Comparison of ENCODE assay signal across 1 cellular context in genomic region chr11:705646-706438, GRCh38.
TF ChIP-seq lines count a peak whose summit lies in the region.

Gene EPS8L2, plus strand, starts transcription at chr11:706231. Its CDS starts 3,177 bp downstream, at chr11:709408.

TF ChIP-seq in HepG2, 621 proteins besides CTCF, POLR2A, EP300 and RAD21 (continued from another document and continues in another):
- no peak for TF ChIP-seq ARID5B (CRISPR knock-in tag; IDR thresholded peaks at IDR 0.05)
- TF ChIP-seq ZNF563 (CRISPR knock-in tag; IDR thresholded peaks at IDR 0.05), result no peak
- no peak for TF ChIP-seq PRDM4 (CRISPR knock-in tag; IDR thresholded peaks at IDR 0.05; ENCODE audit: borderline replicate concordance)
- TF ChIP-seq ZKSCAN1 (IDR thresholded peaks at IDR 0.05; ENCODE audit: low read length), result no peak
- TF ChIP-seq ZFP82 (CRISPR knock-in tag; IDR thresholded peaks at IDR 0.05; ENCODE audit: borderline replicate concordance), result no peak
- peak; percentile 17; the same call in 1 of the 2 replicates for TF ChIP-seq ZNF441 (CRISPR knock-in tag; IDR thresholded peaks at IDR 0.05; ENCODE audit: borderline replicate concordance)
- TF ChIP-seq ZNF367 (CRISPR knock-in tag; IDR thresholded peaks at IDR 0.05; ENCODE audit: borderline replicate concordance), result no peak
- TF ChIP-seq ZNF513 (CRISPR knock-in tag; conservative IDR thresholded peaks at IDR 0.05), result no peak
- TF ChIP-seq BHLHE40 (IDR thresholded peaks at IDR 0.05; ENCODE audit: low read length), result no peak
- TF ChIP-seq ZFAT (CRISPR knock-in tag; conservative IDR thresholded peaks at IDR 0.05), result no peak
- TF ChIP-seq ZBTB2 (CRISPR knock-in tag; IDR thresholded peaks at IDR 0.05; ENCODE audit: low read depth), result no peak
- TF ChIP-seq KLF12 (CRISPR knock-in tag; IDR thresholded peaks at IDR 0.05; ENCODE audit: borderline replicate concordance), result no peak
- no peak for TF ChIP-seq ZNF660 (CRISPR knock-in tag; IDR thresholded peaks at IDR 0.05; ENCODE audit: borderline replicate concordance, low read depth)
- no peak for TF ChIP-seq ZNF678 (CRISPR knock-in tag; IDR thresholded peaks at IDR 0.05)
- TF ChIP-seq ZNF543 (CRISPR knock-in tag; IDR thresholded peaks at IDR 0.05), result no peak
- TF ChIP-seq ZNF709 (CRISPR knock-in tag; IDR thresholded peaks at IDR 0.05), result no peak
- no peak for TF ChIP-seq TBL1XR1 (IDR thresholded peaks at IDR 0.05; ENCODE audit: borderline replicate concordance, low read length, partially characterized antibody)
- no peak for TF ChIP-seq ZNF230 (CRISPR knock-in tag; IDR thresholded peaks at IDR 0.05)
- no peak for TF ChIP-seq EED (CRISPR knock-in tag; IDR thresholded peaks at IDR 0.05)
- TF ChIP-seq HCFC1 (IDR thresholded peaks at IDR 0.05; ENCODE audit: low read depth, low read length), result no peak
- no peak for TF ChIP-seq KLF11 (CRISPR knock-in tag; IDR thresholded peaks at IDR 0.05)
- no peak for TF ChIP-seq DNMT3B (CRISPR knock-in tag; conservative IDR thresholded peaks at IDR 0.05)
- TF ChIP-seq KDM6A (CRISPR knock-in tag; IDR thresholded peaks at IDR 0.05; ENCODE audit: low read depth), result no peak
- TF ChIP-seq, protein P1, sequence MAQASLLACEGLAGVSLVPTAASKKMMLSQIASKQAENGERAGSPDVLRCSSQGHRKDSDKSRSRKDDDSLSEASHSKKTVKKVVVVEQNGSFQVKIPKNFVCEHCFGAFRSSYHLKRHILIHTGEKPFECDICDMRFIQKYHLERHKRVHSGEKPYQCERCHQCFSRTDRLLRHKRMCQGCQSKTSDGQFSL (CRISPR knock-in tag; IDR thresholded peaks at IDR 0.05), result no peak
- no peak for TF ChIP-seq ZBTB3 (CRISPR knock-in tag; IDR thresholded peaks at IDR 0.05; ENCODE audit: borderline replicate concordance, low read depth)
- TF ChIP-seq, protein P2, sequence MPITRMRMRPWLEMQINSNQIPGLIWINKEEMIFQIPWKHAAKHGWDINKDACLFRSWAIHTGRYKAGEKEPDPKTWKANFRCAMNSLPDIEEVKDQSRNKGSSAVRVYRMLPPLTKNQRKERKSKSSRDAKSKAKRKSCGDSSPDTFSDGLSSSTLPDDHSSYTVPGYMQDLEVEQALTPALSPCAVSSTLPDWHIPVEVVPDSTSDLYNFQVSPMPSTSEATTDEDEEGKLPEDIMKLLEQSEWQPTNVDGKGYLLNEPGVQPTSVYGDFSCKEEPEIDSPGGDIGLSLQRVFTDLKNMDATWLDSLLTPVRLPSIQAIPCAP (CRISPR knock-in tag; IDR thresholded peaks at IDR 0.05; ENCODE audit: low read depth), result no peak
- no peak for TF ChIP-seq PAF1 (CRISPR knock-in tag; IDR thresholded peaks at IDR 0.05)
- TF ChIP-seq, protein P3, sequence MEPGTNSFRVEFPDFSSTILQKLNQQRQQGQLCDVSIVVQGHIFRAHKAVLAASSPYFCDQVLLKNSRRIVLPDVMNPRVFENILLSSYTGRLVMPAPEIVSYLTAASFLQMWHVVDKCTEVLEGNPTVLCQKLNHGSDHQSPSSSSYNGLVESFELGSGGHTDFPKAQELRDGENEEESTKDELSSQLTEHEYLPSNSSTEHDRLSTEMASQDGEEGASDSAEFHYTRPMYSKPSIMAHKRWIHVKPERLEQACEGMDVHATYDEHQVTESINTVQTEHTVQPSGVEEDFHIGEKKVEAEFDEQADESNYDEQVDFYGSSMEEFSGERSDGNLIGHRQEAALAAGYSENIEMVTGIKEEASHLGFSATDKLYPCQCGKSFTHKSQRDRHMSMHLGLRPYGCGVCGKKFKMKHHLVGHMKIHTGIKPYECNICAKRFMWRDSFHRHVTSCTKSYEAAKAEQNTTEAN (CRISPR knock-in tag; conservative IDR thresholded peaks at IDR 0.05), result no peak
- TF ChIP-seq CBFB (CRISPR knock-in tag; IDR thresholded peaks at IDR 0.05), result no peak
- TF ChIP-seq ZNF296 (CRISPR knock-in tag; conservative IDR thresholded peaks at IDR 0.05), result no peak
- TF ChIP-seq, protein P4, sequence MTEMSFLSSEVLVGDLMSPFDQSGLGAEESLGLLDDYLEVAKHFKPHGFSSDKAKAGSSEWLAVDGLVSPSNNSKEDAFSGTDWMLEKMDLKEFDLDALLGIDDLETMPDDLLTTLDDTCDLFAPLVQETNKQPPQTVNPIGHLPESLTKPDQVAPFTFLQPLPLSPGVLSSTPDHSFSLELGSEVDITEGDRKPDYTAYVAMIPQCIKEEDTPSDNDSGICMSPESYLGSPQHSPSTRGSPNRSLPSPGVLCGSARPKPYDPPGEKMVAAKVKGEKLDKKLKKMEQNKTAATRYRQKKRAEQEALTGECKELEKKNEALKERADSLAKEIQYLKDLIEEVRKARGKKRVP (CRISPR knock-in tag; IDR thresholded peaks at IDR 0.05), result no peak
- TF ChIP-seq, protein P5, sequence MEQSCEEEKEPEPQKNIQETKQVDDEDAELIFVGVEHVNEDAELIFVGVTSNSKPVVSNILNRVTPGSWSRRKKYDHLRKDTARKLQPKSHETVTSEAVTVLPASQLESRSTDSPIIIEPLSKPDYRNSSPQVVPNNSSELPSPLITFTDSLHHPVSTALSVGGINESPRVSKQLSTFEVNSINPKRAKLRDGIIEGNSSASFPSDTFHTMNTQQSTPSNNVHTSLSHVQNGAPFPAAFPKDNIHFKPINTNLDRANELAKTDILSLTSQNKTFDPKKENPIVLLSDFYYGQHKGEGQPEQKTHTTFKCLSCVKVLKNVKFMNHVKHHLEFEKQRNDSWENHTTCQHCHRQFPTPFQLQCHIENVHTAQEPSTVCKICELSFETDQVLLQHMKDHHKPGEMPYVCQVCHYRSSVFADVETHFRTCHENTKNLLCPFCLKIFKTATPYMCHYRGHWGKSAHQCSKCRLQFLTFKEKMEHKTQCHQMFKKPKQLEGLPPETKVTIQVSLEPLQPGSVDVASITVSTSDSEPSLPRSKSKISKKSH (CRISPR knock-in tag; IDR thresholded peaks at IDR 0.05; ENCODE audit: borderline replicate concordance), result no peak
- no peak for TF ChIP-seq NCOR1 (IDR thresholded peaks at IDR 0.05; ENCODE audit: borderline replicate concordance, low read length)
- TF ChIP-seq ZNF792 (CRISPR knock-in tag; IDR thresholded peaks at IDR 0.05), result no peak
- TF ChIP-seq ZMYM2 (CRISPR knock-in tag; IDR thresholded peaks at IDR 0.05), result no peak; the same call in 1 of the 2 replicates
- TF ChIP-seq ZNF768 (CRISPR knock-in tag; IDR thresholded peaks at IDR 0.05), result peak; percentile 4; the same call in 1 of the 2 replicates
- TF ChIP-seq ZNF781 (CRISPR knock-in tag; IDR thresholded peaks at IDR 0.05; ENCODE audit: borderline replicate concordance, not compliant biosample characterization), result no peak
- no peak for TF ChIP-seq GMEB2 (CRISPR knock-in tag; IDR thresholded peaks at IDR 0.05; ENCODE audit: low read depth)
- no peak for TF ChIP-seq AKAP8 (CRISPR knock-in tag; IDR thresholded peaks at IDR 0.05)
- no peak for TF ChIP-seq EEA1 (CRISPR knock-in tag; IDR thresholded peaks at IDR 0.05; ENCODE audit: borderline replicate concordance)
- TF ChIP-seq ZNF766 (CRISPR knock-in tag; IDR thresholded peaks at IDR 0.05; ENCODE audit: borderline replicate concordance), result no peak
- TF ChIP-seq U2AF2 (IDR thresholded peaks at IDR 0.05; ENCODE audit: low read depth, low read length), result no peak
- TF ChIP-seq, protein P6, sequence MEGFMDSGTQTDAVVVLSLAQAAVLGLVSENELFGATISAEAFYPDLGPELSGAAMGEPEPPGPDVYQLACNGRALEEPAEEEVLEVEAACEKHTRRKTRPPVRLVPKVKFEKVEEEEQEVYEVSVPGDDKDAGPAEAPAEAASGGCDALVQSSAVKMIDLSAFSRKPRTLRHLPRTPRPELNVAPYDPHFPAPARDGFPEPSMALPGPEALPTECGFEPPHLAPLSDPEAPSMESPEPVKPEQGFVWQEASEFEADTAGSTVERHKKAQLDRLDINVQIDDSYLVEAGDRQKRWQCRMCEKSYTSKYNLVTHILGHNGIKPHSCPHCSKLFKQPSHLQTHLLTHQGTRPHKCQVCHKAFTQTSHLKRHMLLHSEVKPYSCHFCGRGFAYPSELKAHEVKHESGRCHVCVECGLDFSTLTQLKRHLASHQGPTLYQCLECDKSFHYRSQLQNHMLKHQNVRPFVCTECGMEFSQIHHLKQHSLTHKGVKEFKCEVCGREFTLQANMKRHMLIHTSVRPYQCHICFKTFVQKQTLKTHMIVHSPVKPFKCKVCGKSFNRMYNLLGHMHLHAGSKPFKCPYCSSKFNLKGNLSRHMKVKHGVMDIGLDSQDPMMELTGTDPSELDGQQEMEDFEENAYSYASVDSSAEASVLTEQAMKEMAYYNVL (CRISPR knock-in tag; IDR thresholded peaks at IDR 0.05; ENCODE audit: borderline replicate concordance), result no peak
- TF ChIP-seq MEF2D (CRISPR knock-in tag; IDR thresholded peaks at IDR 0.05), result no peak
- no peak for TF ChIP-seq STAG1 (CRISPR knock-in tag; IDR thresholded peaks at IDR 0.05)
- TF ChIP-seq CBX2 (IDR thresholded peaks at IDR 0.05; ENCODE audit: low read depth, low read length), result no peak
- no peak; the same call in 1 of the 2 replicates for TF ChIP-seq CBX2 (CRISPR knock-in tag; IDR thresholded peaks at IDR 0.05; ENCODE audit: low read depth)
- TF ChIP-seq MXD4 (CRISPR knock-in tag; IDR thresholded peaks at IDR 0.05), result no peak
- no peak for TF ChIP-seq EHMT2 (IDR thresholded peaks at IDR 0.05; ENCODE audit: borderline replicate concordance, low read depth, low read length)
- TF ChIP-seq RBFOX2 (IDR thresholded peaks at IDR 0.05; ENCODE audit: low read depth, low read length), result peak; percentile 65
- no peak for TF ChIP-seq LCORL (IDR thresholded peaks at IDR 0.05)
- peak; percentile 74 for TF ChIP-seq LCORL (CRISPR knock-in tag; IDR thresholded peaks at IDR 0.05)
